ENCODE assay signal across 2 cellular contexts in genomic region chr3:121542924-121543323, GRCh38.
TF ChIP-seq lines count a peak whose summit lies in the region.

No MANE protein-coding gene starts in this region.

TF ChIP-seq in IMR-90, 13 proteins besides CTCF, POLR2A, EP300 and RAD21:
- TF ChIP-seq CEBPB (IDR thresholded peaks at IDR 0.05; ENCODE audit: low read depth, low read length) (peak; percentile 56; the same call in 1 of the 2 replicates), MAZ (IDR thresholded peaks at IDR 0.05; ENCODE audit: borderline replicate concordance, low read depth, low read length) (no peak), SMC3 (IDR thresholded peaks at IDR 0.05; ENCODE audit: low read depth, low read length) (no peak), MAFK (IDR thresholded peaks at IDR 0.05; ENCODE audit: low read depth, low read length) (no peak)

TF ChIP-seq in GM12878, 131 proteins besides CTCF, POLR2A, EP300 and RAD21:
- TF ChIP-seq PKNOX1 (IDR thresholded peaks at IDR 0.05) (peak; percentile 66; the same call in 1 of the 2 replicates), BMI1 (IDR thresholded peaks at IDR 0.05; ENCODE audit: borderline replicate concordance) (no peak)
TF ChIP-seq in GM12878: peak in this region for 1.
